ENCODE assay signal across 22 cellular contexts in genomic region chr2:127536707-127537106, GRCh38. TPM values are rescaled to one million over a fixed set of nuclear protein-coding genes. Genes with fewer than 3 reads are reported as not detected.
DNase-seq lines count a peak whose midpoint lies in the region; FAIRE-seq and TF ChIP-seq lines count a peak whose summit lies in the region.
"Had no signal": no experiment of that assay in that cellular context is flagged by ENCODE, and none has a peak within 500 bp of the region (broad histone marks: within the 10 kb centered on the region; RNA-seq: fewer than 3 reads in every experiment).

No MANE protein-coding gene starts in this region.

- FAIRE-seq in small intestine (lab: Jason Lieb, UNC) = no peak
- FAIRE-seq: GM18507, HepG2 had no signal

- intact Hi-C loops in colonic mucosa (cut with DNase I) = no loop called here

- WGBS in small intestine, 3 donors = 54 to 64% (median 56%) methylated on average over 4 of the region's 4 CpGs
- WGBS in GM23248 (ENCODE audit: low coverage in 1 of 2, low lambda C conversion rate in 2 of 2, missing lambda C conversion rate in 2 of 2), 2 experiments = 66 to 67% methylated on average over 4 of the region's 4 CpGs

- DNase-seq in H7 (peak; percentile 15), colonic mucosa (no peak), small intestine (no peak), NCI-H345 treated with DMSO at 0.1 percent for 48 hours (lab: John Stamatoyannopoulos, UW; ENCODE audit: unreplicated experiment) (no peak), DMS53 treated with DMSO at 0.1 percent for 48 hours (lab: John Stamatoyannopoulos, UW; ENCODE audit: unreplicated experiment) (no peak), GM23248 (no peak), NCI-H2171 treated with DMSO at 0.1 percent for 48 hours (lab: John Stamatoyannopoulos, UW) (no peak)
- DNase-seq: 8988T, ACHN, BE2C, DMS153, H9, HFFc6, Kasumi-1, NCI-H1105 treated with DMSO at 0.1 percent for 48 hours, NCI-H2029, NCI-H526 treated with DMSO at 0.1 percent for 48 hours, SHP77 treated with DMSO at 0.1 percent for 48 hours had no signal

- H3K4me1 ChIP-seq in colonic mucosa (peaks cover 1% of the 10 kb centered on the region), mucosa of rectum (ENCODE audit: control insufficient read depth in 2 of 2, insufficient read depth in 2 of 2, low read length in 2 of 2) (peaks cover 20 to 28% of the 10 kb centered on the region in 2 donors), small intestine (ENCODE audit: control insufficient read depth in 2 of 2, insufficient read depth in 1 of 2, low read depth in 1 of 2, low read length in 1 of 2) (peaks cover 4 to 24% of the 10 kb centered on the region in 2 donors), GM23248 (ENCODE audit: insufficient read depth) (no peaks in the 10 kb centered on the region)
- H3K4me1 ChIP-seq: BE2C had no signal

- no peaks in the 10 kb centered on the region for H3K27me3 ChIP-seq in H7 (ENCODE audit: control insufficient read depth, insufficient read depth, low read length)
- no peaks in the 10 kb centered on the region for H3K27me3 ChIP-seq in colonic mucosa
- peaks cover 0 to 2% of the 10 kb centered on the region in 2 donors for H3K27me3 ChIP-seq in mucosa of rectum (ENCODE audit: control insufficient read depth in 2 of 2, insufficient read depth in 2 of 2, low read length in 2 of 2)
- H3K27me3 ChIP-seq in small intestine (ENCODE audit: control insufficient read depth in 2 of 2, insufficient read depth in 2 of 2, low read length in 2 of 2) = no peaks in the 10 kb centered on the region
- peaks cover 9% of the 10 kb centered on the region; the same call in 1 of the 2 replicates for H3K27me3 ChIP-seq in GM23248 (replicated peaks; ENCODE audit: insufficient read depth)
- H3K27me3 ChIP-seq: BE2C had no signal

- H3K4me3 ChIP-seq in H7 (ENCODE audit: insufficient read depth, low read depth, low read length) (no peak overlapping the region), colonic mucosa (peak overlapping the region; percentile 46), mucosa of rectum (ENCODE audit: low read length in 2 of 2) (peak overlapping the region; percentile 77 to 85), small intestine (ENCODE audit: low read depth in 1 of 2, low read length in 2 of 2) (peak overlapping the region in 1 of 2 donors; percentile 84), GM23248 (no peak overlapping the region)

- H3K36me3 ChIP-seq in H7 (replicated peaks; ENCODE audit: control insufficient read depth, insufficient read depth, low read length) = no peaks in the 10 kb centered on the region
- H3K36me3 ChIP-seq in colonic mucosa = no peaks in the 10 kb centered on the region
- peaks cover 0 to 1% of the 10 kb centered on the region in 2 donors for H3K36me3 ChIP-seq in mucosa of rectum (ENCODE audit: control insufficient read depth in 2 of 2, insufficient read depth in 2 of 2, low read length in 2 of 2)
- H3K36me3 ChIP-seq in small intestine (ENCODE audit: control insufficient read depth in 2 of 2, insufficient read depth in 2 of 2, low read length in 2 of 2) = peaks cover 0 to 4% of the 10 kb centered on the region in 2 donors
- H3K36me3 ChIP-seq in GM23248 (ENCODE audit: low read depth) = no peaks in the 10 kb centered on the region
- H3K36me3 ChIP-seq: BE2C had no signal

- peak overlapping the region; percentile 70 to 94 for H3K9ac ChIP-seq in colonic mucosa (ENCODE audit: low read depth in 2 of 2, low read length in 2 of 2)
- peak overlapping the region; percentile 96 for H3K9ac ChIP-seq in mucosa of rectum (ENCODE audit: low read depth in 1 of 2, low read length in 2 of 2)
- H3K9ac ChIP-seq in GM23248 = no peak overlapping the region

- no peak overlapping the region for H3K4me2 ChIP-seq in GM23248 (ENCODE audit: unreplicated experiment)

- H4K20me1 ChIP-seq in GM23248 (ENCODE audit: insufficient read depth) = no peaks in the 10 kb centered on the region

- H3K27ac ChIP-seq in colonic mucosa (peak overlapping the region; percentile 93), mucosa of rectum (ENCODE audit: low read depth in 2 of 2, low read length in 2 of 2) (peak overlapping the region; percentile 96 to 98), small intestine (ENCODE audit: low read depth in 1 of 2, low read length in 1 of 2) (peak overlapping the region; percentile 98), GM23248 (no peak overlapping the region)

- H3K79me2 ChIP-seq in GM23248 (ENCODE audit: insufficient read depth) = no peaks in the 10 kb centered on the region

- in situ Hi-C loops in GM23248 (cut with MboI) = no loop called here

- H3F3A ChIP-seq in GM23248 (ENCODE audit: insufficient read depth) = no peaks in the 10 kb centered on the region

- no peak overlapping the region for H2AFZ ChIP-seq in GM23248

- H3K9me3 ChIP-seq in colonic mucosa (no peaks in the 10 kb centered on the region), mucosa of rectum (ENCODE audit: control insufficient read depth in 2 of 2, low read length in 2 of 2) (no peaks in the 10 kb centered on the region), small intestine (ENCODE audit: control insufficient read depth, low read depth) (no peaks in the 10 kb centered on the region), GM23248 (ENCODE audit: low read depth) (no peaks in the 10 kb centered on the region)
- H3K9me3 ChIP-seq: BE2C had no signal

- H3K9me2 ChIP-seq in GM23248 (ENCODE audit: insufficient read depth) = no peaks in the 10 kb centered on the region

- no peak for TF ChIP-seq CTCF in colonic mucosa (IDR thresholded peaks at IDR 0.05)

RNA-seq across cellular contexts. Expression of gene MYO7B, which starts 1.2 kb away (rescaled TPM):
- not detected in 2 replicates for total RNA-seq in H7 (2014; rRNA removed; shearing (Covaris generic))
- 100 to 1,000 TPM; 159 to 218 TPM for total RNA-seq in colonic mucosa
- polyA plus RNA-seq in small intestine (100 to 1,000 TPM in 2 of 3 donors, 10 to 100 TPM in 1; 85.6 to 617 (median 598) TPM), GM23248 (2016; fragmentation: Nextera tagmentation; extraction: Ambion mirVana) (not detected in 2 replicates)
- total RNA-seq in GM23248 (2014; rRNA removed; shearing (Covaris generic)) = under 0.01 TPM in 1 of 2 replicates, not detected in the other
- total RNA-seq: H9, HepG2, NCI-H460 had no signal
- polyA plus RNA-seq: HepG2 had no signal

RNA-seq across cellular contexts. Expression of gene IWS1, which starts 10.4 kb away (rescaled TPM):
- total RNA-seq in H7 (2014; rRNA removed; shearing (Covaris generic)) = 66.4 and 85.8 TPM in 2 replicates
- 10 to 100 TPM; 32.4 to 37.8 TPM for total RNA-seq in colonic mucosa
- 10 to 100 TPM; 23.3 to 53.0 (median 43.8) TPM for polyA plus RNA-seq in small intestine
- 23.3 and 32.4 TPM in 2 replicates for total RNA-seq in GM23248 (2014; rRNA removed; shearing (Covaris generic))
- polyA plus RNA-seq in GM23248 (2016; fragmentation: Nextera tagmentation; extraction: Ambion mirVana) = 41.1 and 42.4 TPM in 2 replicates

Comparison
In these comparisons a context has a peak if more than half of its experiments do, and no peak if none do; other contexts are left out.
1. H3K4me3 ChIP-seq: peak in colonic mucosa (single experiment) and mucosa of rectum (2 of 2); none in H7 (single experiment) and GM23248 (single experiment).
2. RNA of gene MYO7B, which starts 1.2 kb away (total RNA-seq): 159 to 218 TPM in colonic mucosa; not detected in H7 and under 0.01 TPM in GM23248; every median in the first group is over 100 times any median in the second.